Comparison of ENCODE assay signal across 14 cellular contexts in genomic region chr1:230251644-230252191, GRCh38.
A peak's percentile ranks its signal among the peaks of the same experiment; 100 is the strongest.
DNase-seq lines count a peak whose midpoint lies in the region; ATAC-seq and TF ChIP-seq lines count a peak whose summit lies in the region.
"Had no signal": no experiment of that assay in that cellular context is flagged by ENCODE, and none has a peak within 500 bp of the region (broad histone marks: within the 10 kb centered on the region; RNA-seq: fewer than 3 reads in every experiment).

No MANE protein-coding gene starts in this region.

- H3K36me3 Mint-ChIP-seq in neural progenitor cell: peaks cover 44% of the 10 kb centered on the region
- H3K36me3 Mint-ChIP-seq in mesothelial cell of epicardium: peaks cover 25% of the 10 kb centered on the region

- TF ChIP-seq CTCF in neural progenitor cell (IDR thresholded peaks at IDR 0.05) (no peak), mesothelial cell of epicardium (IDR thresholded peaks at IDR 0.05; ENCODE audit: unreplicated experiment) (no peak)

- peaks cover 38% of the 10 kb centered on the region for H3K4me1 ChIP-seq in neural progenitor cell
- H3K4me1 ChIP-seq: parathyroid adenoma had no signal

- peak overlapping the region; percentile 36 for H3K4me2 ChIP-seq in neural progenitor cell

- H3K36me3 ChIP-seq in neural progenitor cell: no peaks in the 10 kb centered on the region

- peak overlapping the region; percentile 48 for H3K27ac ChIP-seq in neural progenitor cell
- H3K27ac ChIP-seq: parathyroid adenoma had no signal

- no peak for DNase-seq in neural progenitor cell (ENCODE audit: low spot score)
- DNase-seq in mesothelial cell of epicardium (ENCODE audit: low spot score in 2 of 2, unreplicated experiment in 2 of 2): no peak
- no peak for DNase-seq in GOT3 (lab: John Stamatoyannopoulos, UW)
- DNase-seq: amniotic stem cell; DMS53; HCEC 1CT; MG63; NK-92 treated with Interleukin-12 subunit alpha and Interleukin-12 subunit beta, amount 100 ng/mL, for 24 hours; T1000 had no signal

- H3K27me3 Mint-ChIP-seq in neural progenitor cell (ENCODE audit: insufficient read depth, low read depth) (peaks cover 5% of the 10 kb centered on the region), mesothelial cell of epicardium (ENCODE audit: low read depth) (no peaks in the 10 kb centered on the region)

- H3K9ac ChIP-seq in neural progenitor cell: no peak overlapping the region
- H3K9ac ChIP-seq: parathyroid adenoma had no signal

- H3K4me1 Mint-ChIP-seq in neural progenitor cell: peaks cover 8% of the 10 kb centered on the region
- H3K4me1 Mint-ChIP-seq in mesothelial cell of epicardium: peaks cover 23% of the 10 kb centered on the region

- no peak overlapping the region for H3K4me3 ChIP-seq in neural progenitor cell
- H3K4me3 ChIP-seq: MG63 had no signal

- peaks cover 17% of the 10 kb centered on the region for H3F3A ChIP-seq in neural progenitor cell (ENCODE audit: low read depth)

- no peaks in the 10 kb centered on the region for H3K9me3 Mint-ChIP-seq in neural progenitor cell
- no peaks in the 10 kb centered on the region for H3K9me3 Mint-ChIP-seq in mesothelial cell of epicardium

- H3K27ac Mint-ChIP-seq in neural progenitor cell (peak overlapping the region; percentile 93), mesothelial cell of epicardium (no peak overlapping the region)

- ATAC-seq in GM18868 (IDR thresholded peaks at IDR 0.05; ENCODE audit: unreplicated experiment) (peak; percentile 82), GM21515 (IDR thresholded peaks at IDR 0.05; ENCODE audit: unreplicated experiment) (peak; percentile 54), HG03432 (IDR thresholded peaks at IDR 0.05; ENCODE audit: unreplicated experiment) (peak; percentile 89), HG03025 (IDR thresholded peaks at IDR 0.05; ENCODE audit: low FRiP score, unreplicated experiment) (no peak)

- H4K20me1 ChIP-seq in neural progenitor cell (ENCODE audit: low read depth): peaks cover 11% of the 10 kb centered on the region

- H3K9me3 ChIP-seq in neural progenitor cell (ENCODE audit: low read depth): no peaks in the 10 kb centered on the region
- H3K9me3 ChIP-seq: MG63 had no signal

- no peaks in the 10 kb centered on the region for H3K79me2 ChIP-seq in neural progenitor cell (ENCODE audit: low read depth)
- H3K79me2 ChIP-seq: parathyroid adenoma had no signal

- no peaks in the 10 kb centered on the region for H3K27me3 ChIP-seq in neural progenitor cell
- H3K27me3 ChIP-seq: MG63 had no signal

- H3K4me3 Mint-ChIP-seq in neural progenitor cell (no peak overlapping the region), mesothelial cell of epicardium (no peak overlapping the region)

- H2AFZ ChIP-seq in neural progenitor cell (replicated peaks): no peak overlapping the region
- H2AFZ ChIP-seq: parathyroid adenoma had no signal
